10 cellular contexts compared by ENCODE assay signal in genomic region chr18:47040982-47041381, GRCh38. TPM values are rescaled to one million over a fixed set of nuclear protein-coding genes. Genes with fewer than 3 reads are reported as not detected.
"Had no signal": no experiment of that assay in that cellular context is flagged by ENCODE, and none has a peak within 500 bp of the region (broad histone marks: within the 10 kb centered on the region; RNA-seq: fewer than 3 reads in every experiment).

No MANE protein-coding gene starts in this region.

- ATAC-seq: K562 had no signal

- H3K4me2 ChIP-seq: KMS-11 had no signal

- H3K27ac ChIP-seq: HL-60, KMS-11 had no signal

- H3K36me3 Mint-ChIP-seq: IgD-negative memory B cell had no signal

- H3K9ac ChIP-seq: KMS-11 had no signal

- H3K4me3 Mint-ChIP-seq: IgD-negative memory B cell had no signal

- H3K27ac Mint-ChIP-seq: IgD-negative memory B cell had no signal

- H3K4me3 ChIP-seq: K562 had no signal

- DNase-seq: IMR-90, KBM-7, KG1 had no signal

- FAIRE-seq: HTR-8/SVneo, K562 had no signal

RNA-seq across cellular contexts. Expression of gene ELOA2, which starts 5.6 kb away (rescaled TPM):
- total RNA-seq: HT-29, HT1080, IMR-90, K562 had no signal
- polyA plus RNA-seq: IgD-negative memory B cell, IMR-90, K562 had no signal
